9 cellular contexts compared by ENCODE assay signal in the genomic region with DNA sequence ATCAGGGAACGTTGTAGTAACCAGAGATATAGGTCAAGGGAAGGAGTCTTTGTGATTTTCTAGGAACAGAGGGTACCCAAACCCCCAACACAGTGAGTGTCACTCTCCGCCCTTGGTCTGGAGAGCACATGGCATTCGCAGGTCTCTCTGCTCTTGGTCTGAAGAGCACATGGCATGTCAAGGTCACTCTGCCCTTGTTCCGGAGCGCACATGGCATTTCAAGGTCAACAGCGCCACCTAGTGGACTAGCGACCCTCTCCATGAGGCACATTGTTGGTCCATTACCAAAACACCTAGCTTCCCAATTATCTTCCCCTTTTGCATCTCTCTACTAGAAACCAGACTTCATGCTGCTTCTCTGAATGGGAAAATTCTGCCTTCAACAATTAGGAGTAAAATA.
DNase-seq lines count a peak whose midpoint lies in the region; ATAC-seq, FAIRE-seq and TF ChIP-seq lines count a peak whose summit lies in the region.
"Had no signal": no experiment of that assay in that cellular context is flagged by ENCODE, and none has a peak within 500 bp of the region (broad histone marks: within the 10 kb centered on the region; RNA-seq: fewer than 3 reads in every experiment).

No MANE protein-coding gene starts in this region.

- no peak overlapping the region for H2BK120ac ChIP-seq in neuronal stem cell (ENCODE audit: low read depth, low read length)

- ATAC-seq in activated CD8-positive, alpha-beta T cell treated with anti-CD3 and anti-CD28 coated beads, Interleukin-2, amount 10 ng/mL, durations not matched to agents 7 days and 5 days, result no peak

- H3K79me1 ChIP-seq in neuronal stem cell (ENCODE audit: low read depth, low read length), result no peaks in the 10 kb centered on the region

- H2AK5ac ChIP-seq in neuronal stem cell (ENCODE audit: low read depth, low read length), result no peak overlapping the region

- H3K9ac ChIP-seq in neuronal stem cell (ENCODE audit: low read depth, low read length, poor library complexity), result no peak overlapping the region

- H4K91ac ChIP-seq in neuronal stem cell (ENCODE audit: low read depth, low read length, poor library complexity), result no peak overlapping the region

- no peak overlapping the region for H2BK15ac ChIP-seq in neuronal stem cell (ENCODE audit: low read length)

- no peaks in the 10 kb centered on the region for H3K36me3 Mint-ChIP-seq in activated CD8-positive, alpha-beta T cell treated with anti-CD3 and anti-CD28 coated beads, Interleukin-2, amount 10 ng/mL, durations not matched to agents 7 days and 5 days (ENCODE audit: low read depth)
- H3K36me3 Mint-ChIP-seq: naive B cell had no signal

- no peaks in the 10 kb centered on the region for H3K4me1 ChIP-seq in neuronal stem cell (ENCODE audit: control insufficient read depth in 2 of 2, insufficient read depth in 1 of 2, low read depth in 1 of 2, low read length in 2 of 2)
- no peaks in the 10 kb centered on the region for H3K4me1 ChIP-seq in small intestine (ENCODE audit: control insufficient read depth in 2 of 2, insufficient read depth in 1 of 2, low read depth in 1 of 2, low read length in 1 of 2)

- H3K27me3 Mint-ChIP-seq in activated CD8-positive, alpha-beta T cell treated with anti-CD3 and anti-CD28 coated beads, Interleukin-2, amount 10 ng/mL, durations not matched to agents 7 days and 5 days (ENCODE audit: low read depth), result no peaks in the 10 kb centered on the region
- H3K27me3 Mint-ChIP-seq: naive B cell had no signal

- no peak overlapping the region for H3K27ac Mint-ChIP-seq in activated CD8-positive, alpha-beta T cell treated with anti-CD3 and anti-CD28 coated beads, Interleukin-2, amount 10 ng/mL, durations not matched to agents 7 days and 5 days

- FAIRE-seq in RCC 7860 (lab: Jason Lieb, UNC) (no peak), small intestine (lab: Jason Lieb, UNC) (no peak)

- H2BK5ac ChIP-seq in neuronal stem cell (ENCODE audit: low read length), result no peak overlapping the region

- H3K14ac ChIP-seq in neuronal stem cell (ENCODE audit: low read length), result no peak overlapping the region

- no peak overlapping the region for H3K4me3 Mint-ChIP-seq in activated CD8-positive, alpha-beta T cell treated with anti-CD3 and anti-CD28 coated beads, Interleukin-2, amount 10 ng/mL, durations not matched to agents 7 days and 5 days
- H3K4me3 Mint-ChIP-seq: naive B cell had no signal

- H3K18ac ChIP-seq in neuronal stem cell (ENCODE audit: low read length), result no peak overlapping the region

- no peaks in the 10 kb centered on the region for H3K36me3 ChIP-seq in neuronal stem cell (replicated peaks in 1 of 2; ENCODE audit: control insufficient read depth in 2 of 2, insufficient read depth in 2 of 2, low read length in 2 of 2)
- no peaks in the 10 kb centered on the region for H3K36me3 ChIP-seq in small intestine (ENCODE audit: control insufficient read depth in 2 of 2, insufficient read depth in 2 of 2, low read length in 2 of 2)

- H3K27ac ChIP-seq in neuronal stem cell (replicated peaks; ENCODE audit: low read length), result no peak overlapping the region
- no peak overlapping the region for H3K27ac ChIP-seq in small intestine (ENCODE audit: low read depth in 1 of 2, low read length in 1 of 2)

- DNase-seq in NCI-H82 (lab: John Stamatoyannopoulos, UW) (peak; percentile 69), NCI-H82 treated with DMSO at 0.1 percent for 48 hours (lab: John Stamatoyannopoulos, UW; ENCODE audit: unreplicated experiment) (no peak), neuronal stem cell (ENCODE audit: low spot score) (peak; percentile 5), DMS79 treated with DMSO at 0.1 percent for 48 hours (lab: John Stamatoyannopoulos, UW) (no peak), RCC 7860 (ENCODE audit: low spot score) (no peak), small intestine (no peak)
- DNase-seq in activated CD8-positive, alpha-beta T cell treated with anti-CD3 and anti-CD28 coated beads, Interleukin-2, amount 10 ng/mL, durations not matched to agents 7 days and 5 days, result peak; percentile 34
- DNase-seq: naive B cell had no signal

- TF ChIP-seq CTCF in LNCAP (IDR thresholded peaks at IDR 0.05), result peak; percentile 78

- no peak overlapping the region for H3K4me2 ChIP-seq in neuronal stem cell (ENCODE audit: insufficient read depth, low read length, poor library complexity, severe bottlenecking)

- peaks cover 5 to 16% of the 10 kb centered on the region in 2 donors for H3K9me3 ChIP-seq in neuronal stem cell (replicated peaks in 1 of 2; ENCODE audit: control insufficient read depth in 2 of 2, insufficient read depth in 1 of 2, low read depth in 1 of 2, low read length in 2 of 2)
- H3K9me3 ChIP-seq in small intestine (ENCODE audit: control insufficient read depth, low read depth), result peaks cover 3% of the 10 kb centered on the region

- H3K9me3 Mint-ChIP-seq in activated CD8-positive, alpha-beta T cell treated with anti-CD3 and anti-CD28 coated beads, Interleukin-2, amount 10 ng/mL, durations not matched to agents 7 days and 5 days (ENCODE audit: insufficient read depth), result peaks cover 23% of the 10 kb centered on the region

- WGBS in neuronal stem cell (ENCODE audit: extremely low coverage in 2 of 2, insufficient read length in 2 of 2, insufficient replicate concordance in 1 of 2), 2 donors, result no CpG with 5 or more reads among the region's 7 CpGs
- WGBS in small intestine, 3 donors, result 36 to 45% (median 39%) methylated on average over 7 of the region's 7 CpGs

- no peaks in the 10 kb centered on the region for H3K4me1 Mint-ChIP-seq in activated CD8-positive, alpha-beta T cell treated with anti-CD3 and anti-CD28 coated beads, Interleukin-2, amount 10 ng/mL, durations not matched to agents 7 days and 5 days (ENCODE audit: low read depth)
- H3K4me1 Mint-ChIP-seq: naive B cell had no signal

- no peak overlapping the region for H3K23ac ChIP-seq in neuronal stem cell (ENCODE audit: low read depth, low read length, poor library complexity)

- H3K4ac ChIP-seq in neuronal stem cell (ENCODE audit: low read length), result no peak overlapping the region

- H4K8ac ChIP-seq in neuronal stem cell (ENCODE audit: low read depth, low read length), result no peak overlapping the region

- H3K4me3 ChIP-seq in neuronal stem cell (ENCODE audit: low read length in 2 of 2), result no peak overlapping the region
- H3K4me3 ChIP-seq in small intestine (ENCODE audit: low read depth in 1 of 2, low read length in 2 of 2), result no peak overlapping the region

- H3K27me3 ChIP-seq in neuronal stem cell (ENCODE audit: control insufficient read depth in 3 of 3, insufficient read depth in 3 of 3, low read depth in 1 of 3, low read length in 3 of 3) (no peaks in the 10 kb centered on the region), small intestine (ENCODE audit: control insufficient read depth in 2 of 2, insufficient read depth in 2 of 2, low read length in 2 of 2) (no peaks in the 10 kb centered on the region)

- H2BK12ac ChIP-seq in neuronal stem cell (ENCODE audit: low read length), result no peak overlapping the region

- H2AFZ ChIP-seq in neuronal stem cell (ENCODE audit: low read length), result no peak overlapping the region

- POLR2A ChIA-PET in activated CD8-positive, alpha-beta T cell treated with anti-CD3 and anti-CD28 coated beads, Interleukin-2, amount 10 ng/mL, durations not matched to agents 7 days and 5 days (lab: Charles Lee), result no interaction called here

- CTCF ChIA-PET in activated CD8-positive, alpha-beta T cell treated with anti-CD3 and anti-CD28 coated beads, Interleukin-2, amount 10 ng/mL, durations not matched to agents 7 days and 5 days (lab: Charles Lee), result no interaction called here

Comparison
In these comparisons a context has a peak if more than half of its experiments do, and no peak if none do; other contexts are left out.
1. DNase-seq: peak in NCI-H82 (single experiment), activated CD8-positive, alpha-beta T cell treated with anti-CD3 and anti-CD28 coated beads, Interleukin-2, amount 10 ng/mL, durations not matched to agents 7 days and 5 days (single experiment) and neuronal stem cell (single experiment); none in NCI-H82 treated with DMSO at 0.1 percent for 48 hours (single experiment), DMS79 treated with DMSO at 0.1 percent for 48 hours (single experiment), RCC 7860 (single experiment) and small intestine (single experiment).